In genomic region chr12:93572712-93573551, GRCh38 we compare ENCODE assay signal across 8 cellular contexts. TPM values are rescaled to one million over a fixed set of nuclear protein-coding genes. Genes with fewer than 3 reads are reported as not detected.
A peak's percentile ranks its signal among the peaks of the same experiment; 100 is the strongest.
DNase-seq lines count a peak whose midpoint lies in the region; ATAC-seq and TF ChIP-seq lines count a peak whose summit lies in the region.

No MANE protein-coding gene starts in this region.

- no peaks in the 10 kb centered on the region for H3K9me3 Mint-ChIP-seq in IgD-negative memory B cell

- no peaks in the 10 kb centered on the region for H3K27me3 ChIP-seq in adipocyte (replicated peaks; ENCODE audit: control insufficient read depth, insufficient read depth, low read length)

- H3K27me3 Mint-ChIP-seq in IgD-negative memory B cell: peaks cover 27% of the 10 kb centered on the region

- no peak for ATAC-seq in GM18870 (IDR thresholded peaks at IDR 0.05; ENCODE audit: unreplicated experiment)
- no peak for ATAC-seq in GM18867 (IDR thresholded peaks at IDR 0.05; ENCODE audit: unreplicated experiment)

- peak overlapping the region; percentile 86 for H3K4me3 ChIP-seq in AG10803 (ENCODE audit: low read length)
- H3K4me3 ChIP-seq in adipocyte (ENCODE audit: low read length): peak overlapping the region; percentile 92
- H3K4me3 ChIP-seq in iPS-11a (ENCODE audit: low read depth, low read length): peak overlapping the region; percentile 81
- H3K4me3 ChIP-seq in skeletal muscle cell (ENCODE audit: low read depth, low read length): peak overlapping the region; percentile 80

- no peaks in the 10 kb centered on the region for H3K36me3 Mint-ChIP-seq in IgD-negative memory B cell

- no peaks in the 10 kb centered on the region for H3K9me3 ChIP-seq in adipocyte (ENCODE audit: control insufficient read depth, low read length)

- no peaks in the 10 kb centered on the region for H3K36me3 ChIP-seq in adipocyte (ENCODE audit: control insufficient read depth, insufficient read depth, low read length, severe bottlenecking)

- peak overlapping the region in 2 of 3 donors; percentile 16 to 28 for H3K27ac Mint-ChIP-seq in IgD-negative memory B cell

- H3K4me1 Mint-ChIP-seq in IgD-negative memory B cell: peaks cover 4 to 17% (median 15%) of the 10 kb centered on the region in 3 donors

- peak overlapping the region; percentile 60 to 96 (median 88) for H3K4me3 Mint-ChIP-seq in IgD-negative memory B cell

- peak; percentile 40 for DNase-seq in AG10803 (ENCODE audit: low read depth)
- DNase-seq in adipocyte (ENCODE audit: low read depth): peak; percentile 70
- no peak for DNase-seq in skeletal muscle cell (ENCODE audit: low read depth)
- DNase-seq in NCI-H510A (lab: John Stamatoyannopoulos, UW): no peak

- H3K4me1 ChIP-seq in adipocyte (ENCODE audit: control insufficient read depth, insufficient read depth, low read length): peaks cover 23% of the 10 kb centered on the region

- H3K9ac ChIP-seq in adipocyte (ENCODE audit: low read length): peak overlapping the region; percentile 79

- TF ChIP-seq CTCF in AG10803 (conservative IDR thresholded peaks at IDR 0.05; ENCODE audit: low read length): no peak

RNA-seq across cellular contexts. Expression of gene SOCS2, which starts 0.5 kb away (rescaled TPM):
- 0.51 TPM for polyA plus RNA-seq in IgD-negative memory B cell

Comparison
In these comparisons a context has a peak if more than half of its experiments do, and no peak if none do; other contexts are left out.
1. DNase-seq: peak in AG10803 (single experiment) and adipocyte (single experiment); none in skeletal muscle cell (single experiment) and NCI-H510A (single experiment).
2. Peak in every context shown above with its lines, with median percentiles within 50 percentile points of each other: H3K4me3 ChIP-seq.